Comparison of ENCODE assay signal across 8 cellular contexts in genomic region chr16:53053967-53054669, GRCh38. TPM values are rescaled to one million over a fixed set of nuclear protein-coding genes. Genes with fewer than 3 reads are reported as not detected.
DNase-seq lines count a peak whose midpoint lies in the region; ATAC-seq and TF ChIP-seq lines count a peak whose summit lies in the region.

No MANE protein-coding gene starts in this region.

- H3K27me3 ChIP-seq in A673 (replicated peaks; ENCODE audit: insufficient read depth, low read depth, low read length, poor library complexity) (no peaks in the 10 kb centered on the region), aorta (ENCODE audit: control insufficient read depth in 1 of 2, insufficient read depth in 2 of 2, low read length in 1 of 2) (no peaks in the 10 kb centered on the region)

- CTCF ChIA-PET in A673 (lab: Charles Lee) = interaction anchor here (0.5 to 1.7 kb wide), 7 partner anchors 9 to 229 kb away, joined by 3 to 15 read pairs (median 5); no protein-coding TSS in a partner anchor

- DNase-seq in A673 (ENCODE audit: low spot score) (peak; percentile 48), SHP77 treated with DMSO at 0.1 percent for 48 hours (lab: John Stamatoyannopoulos, UW) (peak; percentile 7), coronary artery (ENCODE audit: low spot score) (no peak), mucosa of gallbladder (ENCODE audit: low spot score) (peak; percentile 50), aorta (peak in 1 of 2 donors; percentile 72)
- DNase-seq in effector CD8-positive, alpha-beta T cell (lab: John Stamatoyannopoulos, UW) = no peak

- POLR2A ChIA-PET in A673 (lab: Charles Lee; ENCODE audit: low non-redundant PET) = no interaction called here

- peak; percentile 14 for ATAC-seq in GM18517 (IDR thresholded peaks at IDR 0.05; ENCODE audit: unreplicated experiment)
- peak; percentile 16 for ATAC-seq in HG03097 (IDR thresholded peaks at IDR 0.05; ENCODE audit: low FRiP score, unreplicated experiment)
- ATAC-seq in aorta (ENCODE audit: low FRiP score) = peak; percentile 49

- H3K27ac ChIP-seq in A673 (ENCODE audit: low read depth, low read length, poor library complexity, severe bottlenecking) (peak overlapping the region; percentile 79), coronary artery (peak overlapping the region; percentile 69 to 94), aorta (ENCODE audit: low read depth in 1 of 2, low read length in 2 of 2) (peak overlapping the region in 1 of 2 donors; percentile 24)

- WGBS in aorta, 2 donors = 50 to 54% methylated on average over 13 of the region's 13 CpGs

- H3K36me3 ChIP-seq in A673 (ENCODE audit: insufficient read depth, low read length, poor library complexity, severe bottlenecking) (no peaks in the 10 kb centered on the region), aorta (ENCODE audit: control insufficient read depth in 1 of 2, insufficient read depth in 2 of 2, low read length in 1 of 2) (no peaks in the 10 kb centered on the region)

- intact Hi-C loops in A673 (cut with micrococcal nuclease; ENCODE audit: unreplicated experiment) = loop anchor here (1.0 to 10.0 kb wide), 3 partner anchors 77 to 451 kb away; partner anchors contain the start of gene AKTIP
- intact Hi-C loops in aorta (cut with DNase I) = loop anchor here (2.0 to 10.0 kb wide), 5 partner anchors 77 to 231 kb away; no protein-coding TSS in a partner anchor

- TF ChIP-seq CTCF in A673 (conservative IDR thresholded peaks at IDR 0.05; ENCODE audit: low read depth, low read length) (no peak), coronary artery (IDR thresholded peaks at IDR 0.05) (no peak)

- H3K9me3 ChIP-seq in A673 (ENCODE audit: low read depth, low read length, poor library complexity, severe bottlenecking) (no peaks in the 10 kb centered on the region), aorta (ENCODE audit: control insufficient read depth, low read length) (no peaks in the 10 kb centered on the region)

- H3K4me1 ChIP-seq in A673 (ENCODE audit: insufficient read depth, low read length, poor library complexity, severe bottlenecking) (peaks cover 28% of the 10 kb centered on the region), aorta (ENCODE audit: control insufficient read depth in 1 of 2, insufficient read depth in 2 of 2, low read length in 2 of 2) (no peaks in the 10 kb centered on the region)

- H3K4me3 ChIP-seq in A673 (ENCODE audit: low read depth, low read length, poor library complexity, severe bottlenecking) = peak overlapping the region; percentile 62
- peak overlapping the region; percentile 85 for H3K4me3 ChIP-seq in coronary artery
- H3K4me3 ChIP-seq in aorta (ENCODE audit: low read length in 2 of 2) = peak overlapping the region; percentile 42 to 67

- BruUV-seq in A673 (replicated peaks; lab: Mats Ljungman, UMichigan) = TSS peak; percentile 73

RNA-seq across cellular contexts. Expression of gene CHD9, which starts 0.7 kb away (rescaled TPM):
- total RNA-seq in A673 (2021) (64.1 and 76.8 TPM in 2 replicates), mucosa of gallbladder (71.4 TPM), aorta (100 to 1,000 TPM in 1 of 2 donors, 10 to 100 TPM in 1; 87.3 to 133 TPM)
- 10 to 100 TPM in 1 of 2 donors, 1 to 10 TPM in 1; 9.6 to 16.6 TPM for polyA plus RNA-seq in aorta

RNA-seq across cellular contexts. Expression of gene CHD9NB, which starts 1.4 kb away (rescaled TPM):
- 3.8 and 4.3 TPM in 2 replicates for total RNA-seq in A673 (2021)
- total RNA-seq in mucosa of gallbladder = 4.8 TPM
- 1 to 10 TPM in 1 of 2 donors, under 1 TPM in 1; 0.88 to 2.3 TPM for total RNA-seq in aorta
- 1 to 10 TPM in 1 of 2 donors, under 1 TPM in 1; 0.36 to 1.1 TPM for polyA plus RNA-seq in aorta

Comparison
In these comparisons a context has a peak if more than half of its experiments do, and no peak if none do; other contexts are left out.
1. DNase-seq: peak in A673 (single experiment), SHP77 treated with DMSO at 0.1 percent for 48 hours (single experiment) and mucosa of gallbladder (single experiment); none in coronary artery (single experiment) and effector CD8-positive, alpha-beta T cell (single experiment).
2. Peak in every context shown above with its lines, with median percentiles within 50 percentile points of each other: H3K4me3 ChIP-seq and ATAC-seq.